In genomic region chr11:36375348-36376314, GRCh38 we compare ENCODE assay signal across 8 cellular contexts.
DNase-seq lines count a peak whose midpoint lies in the region; ATAC-seq, FAIRE-seq and TF ChIP-seq lines count a peak whose summit lies in the region.

No MANE protein-coding gene starts in this region.

- FAIRE-seq in HTR-8/SVneo (lab: Jason Lieb, UNC), result no peak

- CTCF ChIA-PET in activated naive CD4-positive, alpha-beta T cell treated with anti-CD3 and anti-CD28 coated beads for 36 hours (lab: Charles Lee), result interaction anchor here (0.6 to 2.1 kb wide), 12 partner anchors 22 to 1766 kb away, joined by 3 to 11 read pairs (median 4); no protein-coding TSS in a partner anchor

- peak overlapping the region; percentile 18 for H3K18ac ChIP-seq in mesendoderm (ENCODE audit: low read length)

- H2BK5ac ChIP-seq in mesendoderm (ENCODE audit: low read length), result no peak overlapping the region

- WGBS in mesendoderm (ENCODE audit: extremely low coverage, insufficient coverage, low lambda C conversion rate), result no CpG with 5 or more reads among the region's 18 CpGs
- 32% methylated on average over 18 of the region's 18 CpGs for WGBS in upper lobe of left lung, 2 donors

- peaks cover 69% of the 10 kb centered on the region for H3K27me3 Mint-ChIP-seq in activated naive CD4-positive, alpha-beta T cell treated with anti-CD3 and anti-CD28 coated beads for 36 hours (ENCODE audit: low read depth)

- no peaks in the 10 kb centered on the region for H3K9me3 ChIP-seq in upper lobe of left lung

- H4K8ac ChIP-seq in mesendoderm (ENCODE audit: low read depth, low read length), result no peak overlapping the region

- no peak for TF ChIP-seq POLR2A in upper lobe of left lung (IDR thresholded peaks at IDR 0.05)

- no peak for DNase-seq in activated naive CD4-positive, alpha-beta T cell treated with anti-CD3 and anti-CD28 coated beads for 36 hours
- no peak for DNase-seq in activated naive CD4-positive, alpha-beta T cell treated with anti-CD3 and anti-CD28 coated beads, Interleukin-2, amount 50 U/mL, for 16 hours
- DNase-seq in brain microvascular endothelial cell, result no peak
- DNase-seq in mesendoderm, result peak; percentile 24
- DNase-seq in upper lobe of left lung, result peak in 1 of 2 donors; percentile 32
- DNase-seq in HTR-8/SVneo (ENCODE audit: insufficient read length, low spot score), result no peak
- no peak for DNase-seq in CD1c-positive myeloid dendritic cell (ENCODE audit: extremely low spot score)
- DNase-seq in kidney glomerular epithelial cell (lab: John Stamatoyannopoulos, UW), result no peak

- H3K79me1 ChIP-seq in mesendoderm (ENCODE audit: low read length), result no peaks in the 10 kb centered on the region

- TF ChIP-seq CTCF in brain microvascular endothelial cell (IDR thresholded peaks at IDR 0.05; ENCODE audit: low read depth, low read length, missing control alignments) (peak; percentile 10), upper lobe of left lung (IDR thresholded peaks at IDR 0.05) (no peak)

- H3K9me3 Mint-ChIP-seq in activated naive CD4-positive, alpha-beta T cell treated with anti-CD3 and anti-CD28 coated beads for 36 hours, result no peaks in the 10 kb centered on the region

- H3K27ac Mint-ChIP-seq in activated naive CD4-positive, alpha-beta T cell treated with anti-CD3 and anti-CD28 coated beads for 36 hours, result no peak overlapping the region

- H3K27me3 ChIP-seq in brain microvascular endothelial cell (replicated peaks), result no peaks in the 10 kb centered on the region
- H3K27me3 ChIP-seq in mesendoderm (ENCODE audit: insufficient read depth, low read length, poor library complexity), result peaks cover 2% of the 10 kb centered on the region
- H3K27me3 ChIP-seq in upper lobe of left lung, result peaks cover 0 to 2% (median 0%) of the 10 kb centered on the region in 4 donors

- peak overlapping the region; percentile 91 for H3K4me3 ChIP-seq in brain microvascular endothelial cell (ENCODE audit: low read depth, low read length)
- peak overlapping the region; percentile 19 for H3K4me3 ChIP-seq in mesendoderm (ENCODE audit: low read length)
- peak overlapping the region in 3 of 4 donors; percentile 50 to 79 (median 59) for H3K4me3 ChIP-seq in upper lobe of left lung

- peak overlapping the region; percentile 34 for H3K27ac ChIP-seq in brain microvascular endothelial cell
- no peak overlapping the region for H3K27ac ChIP-seq in mesendoderm (ENCODE audit: low read depth, low read length)
- peak overlapping the region; percentile 74 to 86 (median 84) for H3K27ac ChIP-seq in upper lobe of left lung

- peak overlapping the region; percentile 50 for H3K9ac ChIP-seq in mesendoderm (ENCODE audit: low read length)

- in situ Hi-C loops in brain microvascular endothelial cell (cut with HindIII; ENCODE audit: low pct_ligation_motif_present, low sequenced_read_pairs), result no loop called here

- peaks cover 3% of the 10 kb centered on the region for H3K36me3 ChIP-seq in brain microvascular endothelial cell (replicated peaks)
- no peaks in the 10 kb centered on the region for H3K36me3 ChIP-seq in mesendoderm (ENCODE audit: control insufficient read depth, insufficient read depth, low read length)
- H3K36me3 ChIP-seq in upper lobe of left lung, result no peaks in the 10 kb centered on the region

- intact Hi-C loops in activated naive CD4-positive, alpha-beta T cell treated with anti-CD3 and anti-CD28 coated beads for 36 hours (cut with micrococcal nuclease), result loop anchor here (2.0 to 5.0 kb wide), 3 partner anchors 33 to 67 kb away; no protein-coding TSS in a partner anchor

- H3K4me1 ChIP-seq in mesendoderm (ENCODE audit: control insufficient read depth, low read depth, low read length) (peaks cover 5% of the 10 kb centered on the region), upper lobe of left lung (peaks cover 15 to 29% (median 20%) of the 10 kb centered on the region in 4 donors)

- H3K4me2 ChIP-seq in mesendoderm (ENCODE audit: low read length), result peak overlapping the region; percentile 61

- H2BK120ac ChIP-seq in mesendoderm (ENCODE audit: low read depth, low read length), result no peak overlapping the region

- no peak overlapping the region for H3K4ac ChIP-seq in mesendoderm (ENCODE audit: low read depth, low read length)

- peak overlapping the region; percentile 41 for H2BK15ac ChIP-seq in mesendoderm (replicated peaks; ENCODE audit: low read depth)

- H3K4me3 Mint-ChIP-seq in activated naive CD4-positive, alpha-beta T cell treated with anti-CD3 and anti-CD28 coated beads for 36 hours, result peak overlapping the region; percentile 85

- ATAC-seq in upper lobe of left lung (ENCODE audit: low FRiP score in 2 of 2), result no peak

- no peak overlapping the region for H3K23ac ChIP-seq in mesendoderm (ENCODE audit: low read length)

- H3K36me3 Mint-ChIP-seq in activated naive CD4-positive, alpha-beta T cell treated with anti-CD3 and anti-CD28 coated beads for 36 hours (ENCODE audit: low read depth), result peaks cover 10% of the 10 kb centered on the region

- no peak overlapping the region for H4K5ac ChIP-seq in mesendoderm (ENCODE audit: low read length)

- H2AK5ac ChIP-seq in mesendoderm (ENCODE audit: low read length), result no peak overlapping the region

- peaks cover 21% of the 10 kb centered on the region for H3K4me1 Mint-ChIP-seq in activated naive CD4-positive, alpha-beta T cell treated with anti-CD3 and anti-CD28 coated beads for 36 hours (ENCODE audit: low read depth)

- H3K56ac ChIP-seq in mesendoderm (ENCODE audit: low read length), result peak overlapping the region; percentile 82

- no peaks in the 10 kb centered on the region for H3K79me2 ChIP-seq in mesendoderm (ENCODE audit: control insufficient read depth, insufficient read depth, low read length)

- TF ChIP-seq EP300 in upper lobe of left lung (IDR thresholded peaks at IDR 0.05), result no peak

Comparison
In these comparisons a context has a peak if more than half of its experiments do, and no peak if none do; other contexts are left out.
1. H3K4me3 ChIP-seq: peak in every context shown above with its lines; median percentile 91 in brain microvascular endothelial cell; 59 in upper lobe of left lung; 19 in mesendoderm.